8 cellular contexts compared by ENCODE assay signal in genomic region chr10:119489572-119490326, GRCh38. TPM values are rescaled to one million over a fixed set of nuclear protein-coding genes. Genes with fewer than 3 reads are reported as not detected.
DNase-seq lines count a peak whose midpoint lies in the region; ATAC-seq and TF ChIP-seq lines count a peak whose summit lies in the region.

No MANE protein-coding gene starts in this region.

- no peaks in the 10 kb centered on the region for H3K27me3 Mint-ChIP-seq in T-helper 2 cell treated with Interferon-gamma antibody and Interleukin-4, amounts not matched to agents 5 μg/mL and 100 μg/mL, for 36 hours (ENCODE audit: low read depth)
- no peaks in the 10 kb centered on the region for H3K27me3 Mint-ChIP-seq in brain

- H3K4me1 Mint-ChIP-seq in T-helper 2 cell treated with Interferon-gamma antibody and Interleukin-4, amounts not matched to agents 5 μg/mL and 100 μg/mL, for 36 hours (ENCODE audit: low read depth): peaks cover 32% of the 10 kb centered on the region
- peaks cover 6% of the 10 kb centered on the region for H3K4me1 Mint-ChIP-seq in brain

- intact Hi-C loops in left colon (cut with DNase I, micrococcal nuclease): no loop called here

- peak; percentile 71 to 87 for TF ChIP-seq CTCF in brain (conservative IDR thresholded peaks at IDR 0.05)

- peak; percentile 30 for ATAC-seq in GM19468 (IDR thresholded peaks at IDR 0.05; ENCODE audit: extremely low read depth, unreplicated experiment)
- ATAC-seq in left colon: peak; percentile 57

- H3K9me3 Mint-ChIP-seq in T-helper 2 cell treated with Interferon-gamma antibody and Interleukin-4, amounts not matched to agents 5 μg/mL and 100 μg/mL, for 36 hours: no peaks in the 10 kb centered on the region
- H3K9me3 Mint-ChIP-seq in brain: no peaks in the 10 kb centered on the region

- H3K27ac Mint-ChIP-seq in T-helper 2 cell treated with Interferon-gamma antibody and Interleukin-4, amounts not matched to agents 5 μg/mL and 100 μg/mL, for 36 hours: peak overlapping the region; percentile 90
- no peak overlapping the region for H3K27ac Mint-ChIP-seq in brain

- H3K4me3 Mint-ChIP-seq in T-helper 2 cell treated with Interferon-gamma antibody and Interleukin-4, amounts not matched to agents 5 μg/mL and 100 μg/mL, for 36 hours: peak overlapping the region; percentile 84
- peak overlapping the region in 1 of 5 experiments; percentile 47 for H3K4me3 Mint-ChIP-seq in brain

- DNase-seq in EH (ENCODE audit: low read depth) (peak; percentile 51), HK-2 (ENCODE audit: unreplicated experiment) (peak; percentile 44), left colon (peak in 1 of 2 donors; percentile 56), mesenteric fat pad (ENCODE audit: low spot score) (no peak)
- DNase-seq in T-helper 2 cell treated with Interferon-gamma antibody and Interleukin-4, amounts not matched to agents 5 μg/mL and 100 μg/mL, for 36 hours (ENCODE audit: low spot score): peak; percentile 42
- DNase-seq in stimulated activated CD8-positive, alpha-beta memory T cell treated with anti-CD3 and anti-CD28 coated beads, Interleukin-12 subunit alpha, Interleukin-12 subunit beta, amount 100 ng/mL, for 1 hour (ENCODE audit: low read depth): peak; percentile 32

- H3K36me3 Mint-ChIP-seq in T-helper 2 cell treated with Interferon-gamma antibody and Interleukin-4, amounts not matched to agents 5 μg/mL and 100 μg/mL, for 36 hours (ENCODE audit: low read depth): peaks cover 6% of the 10 kb centered on the region
- no peaks in the 10 kb centered on the region for H3K36me3 Mint-ChIP-seq in brain

RNA-seq across cellular contexts. Expression of gene RGS10, which starts 52.8 kb away (rescaled TPM):
- 7.6 TPM for polyA plus RNA-seq in brain (ENCODE audit: insufficient read depth, low read depth, low replicate concordance)
- 10 to 100 TPM in 1 of 2 donors, 1 to 10 TPM in 1; 8.9 to 28.9 TPM for total RNA-seq in left colon
- 18.1 TPM for total RNA-seq in mesenteric fat pad
